In the genomic region with DNA sequence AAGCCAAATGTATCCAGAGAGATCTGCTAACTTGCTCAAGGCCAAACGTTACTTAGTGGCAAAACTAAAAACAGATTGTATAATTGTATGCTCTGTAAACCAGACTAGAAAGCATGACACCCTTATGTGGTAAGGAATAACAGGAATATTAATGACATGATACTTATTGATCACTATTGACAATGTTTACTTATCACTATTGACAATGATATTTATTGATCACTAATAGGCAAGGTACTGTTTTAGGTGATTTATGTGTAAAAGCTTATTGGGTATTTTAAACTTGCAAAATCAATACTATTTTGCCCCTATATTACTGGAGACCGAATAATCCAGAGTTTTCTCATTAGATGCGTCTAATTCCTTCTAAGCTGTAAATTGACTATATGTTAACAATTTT, we compare ENCODE assay signal across 35 cellular contexts.
"Had no signal": no experiment of that assay in that cellular context is flagged by ENCODE, and none has a peak within 500 bp of the region (broad histone marks: within the 10 kb centered on the region; RNA-seq: fewer than 3 reads in every experiment).

No MANE protein-coding gene starts in this region.

- H3K9ac ChIP-seq: KMS-11 had no signal

- DNase-seq: Kasumi-1, MG63, MM.1S, MV-4-11, NCI-H1048, NCI-H1092, NCI-H1092 treated with DMSO at 0.1 percent for 48 hours, NCI-H1105, NCI-H1105 treated with DMSO at 0.1 percent for 48 hours, NCI-H1417, NCI-H1417 treated with DMSO at 0.1 percent for 48 hours, NCI-H1436, NCI-H1436 treated with DMSO at 0.1 percent for 48 hours, NCI-H146, NCI-H1694, NCI-H1694 treated with DMSO at 0.1 percent for 48 hours, NCI-H187, NCI-H187 treated with DMSO at 0.1 percent for 48 hours, NCI-H1930, NCI-H2029, NCI-H2029 treated with DMSO at 0.1 percent for 48 hours, NCI-H2081, NCI-H2081 treated with DMSO at 0.1 percent for 48 hours, NCI-H2107, NCI-H2171, NCI-H2171 treated with DMSO at 0.1 percent for 48 hours, NCI-H2227 treated with DMSO at 0.1 percent for 48 hours, NCI-H226, NCI-H345, NCI-H446, NCI-H446 treated with DMSO at 0.1 percent for 48 hours, NCI-H510A, NCI-H510A treated with DMSO at 0.1 percent for 48 hours, NCI-H524 had no signal

- H3K4me3 ChIP-seq: MG63 had no signal

- H3K9me3 ChIP-seq: MG63 had no signal

- H3K27me3 ChIP-seq: MG63 had no signal

- H3K4me2 ChIP-seq: KMS-11 had no signal

- H3K36me3 ChIP-seq: MG63 had no signal

- H3K27ac ChIP-seq: KMS-11 had no signal
